In genomic region chr4:133483600-133484246, GRCh38 we compare ENCODE assay signal across 9 cellular contexts.
DNase-seq lines count a peak whose midpoint lies in the region; ATAC-seq, FAIRE-seq and TF ChIP-seq lines count a peak whose summit lies in the region.
"Had no signal": no experiment of that assay in that cellular context is flagged by ENCODE, and none has a peak within 500 bp of the region (broad histone marks: within the 10 kb centered on the region; RNA-seq: fewer than 3 reads in every experiment).

No MANE protein-coding gene starts in this region.

- in situ Hi-C loops in astrocyte of the cerebellum (cut with HindIII; ENCODE audit: low sequenced_read_pairs) = no loop called here

- no peaks in the 10 kb centered on the region for H3K4me1 ChIP-seq in liver (ENCODE audit: control insufficient read depth in 4 of 4, insufficient read depth in 4 of 4, low read length in 3 of 4)

- no peak overlapping the region for H3K27ac ChIP-seq in liver (ENCODE audit: low read depth in 1 of 2, low read length in 2 of 2)

- peaks cover 12% of the 10 kb centered on the region for H3K9me3 Mint-ChIP-seq in activated T-helper 17 cell treated with anti-CD3 and anti-CD28 coated beads, Interleukin-2, amount 50 U/mL, for 72 hours
- peaks cover 2% of the 10 kb centered on the region for H3K9me3 Mint-ChIP-seq in activated CD4-positive, alpha-beta T cell treated with anti-CD3 and anti-CD28 coated beads, Interleukin-2, amount 10 ng/mL, durations not matched to agents 7 days and 5 days

- peak; percentile 57 to 69 for TF ChIP-seq RAD21 in liver (IDR thresholded peaks at IDR 0.05)

- 44% methylated on average over 4 of the region's 4 CpGs for whole genome bisulfite sequencing in liver

- peak; percentile 32 for FAIRE-seq in D721Med (lab: Jason Lieb, UNC)

- no peaks in the 10 kb centered on the region for H3K4me1 Mint-ChIP-seq in activated T-helper 17 cell treated with anti-CD3 and anti-CD28 coated beads, Interleukin-2, amount 50 U/mL, for 72 hours
- H3K4me1 Mint-ChIP-seq in activated CD4-positive, alpha-beta T cell treated with anti-CD3 and anti-CD28 coated beads, Interleukin-2, amount 10 ng/mL, durations not matched to agents 7 days and 5 days = no peaks in the 10 kb centered on the region

- H3K4me3 Mint-ChIP-seq in activated T-helper 17 cell treated with anti-CD3 and anti-CD28 coated beads, Interleukin-2, amount 50 U/mL, for 72 hours = no peak overlapping the region
- no peak overlapping the region for H3K4me3 Mint-ChIP-seq in activated CD4-positive, alpha-beta T cell treated with anti-CD3 and anti-CD28 coated beads, Interleukin-2, amount 10 ng/mL, durations not matched to agents 7 days and 5 days
- H3K4me3 Mint-ChIP-seq: activated CD4-positive, alpha-beta memory T cell treated with anti-CD3 and anti-CD28 coated beads for 36 hours had no signal

- POLR2A ChIA-PET in activated CD4-positive, alpha-beta T cell treated with anti-CD3 and anti-CD28 coated beads, Interleukin-2, amount 10 ng/mL, durations not matched to agents 7 days and 5 days (lab: Charles Lee) = no interaction called here

- H3K27me3 Mint-ChIP-seq in activated T-helper 17 cell treated with anti-CD3 and anti-CD28 coated beads, Interleukin-2, amount 50 U/mL, for 72 hours = no peaks in the 10 kb centered on the region
- no peaks in the 10 kb centered on the region for H3K27me3 Mint-ChIP-seq in activated CD4-positive, alpha-beta T cell treated with anti-CD3 and anti-CD28 coated beads, Interleukin-2, amount 10 ng/mL, durations not matched to agents 7 days and 5 days
- H3K27me3 Mint-ChIP-seq: activated CD4-positive, alpha-beta memory T cell treated with anti-CD3 and anti-CD28 coated beads for 36 hours had no signal

- CTCF ChIA-PET in activated CD4-positive, alpha-beta T cell treated with anti-CD3 and anti-CD28 coated beads, Interleukin-2, amount 10 ng/mL, durations not matched to agents 7 days and 5 days (lab: Charles Lee) = no interaction called here

- no peaks in the 10 kb centered on the region for H3K27me3 ChIP-seq in liver (ENCODE audit: control insufficient read depth in 4 of 4, insufficient read depth in 4 of 4, low read length in 3 of 4)

- H3K4me3 ChIP-seq in astrocyte of the cerebellum (ENCODE audit: low read depth, low read length) (no peak overlapping the region), liver (ENCODE audit: low read depth in 1 of 3, low read length in 3 of 3) (no peak overlapping the region)

- H3K9me3 ChIP-seq in liver (ENCODE audit: control insufficient read depth in 4 of 4, low read length in 3 of 4) = no peaks in the 10 kb centered on the region

- no peak for DNase-seq in D721Med (ENCODE audit: insufficient read length, low spot score)
- peak; percentile 21 to 52 for DNase-seq in Kasumi-1 (lab: John Stamatoyannopoulos, UW)
- peak; percentile 11 for DNase-seq in astrocyte of the cerebellum (ENCODE audit: low read depth)
- no peak for DNase-seq in activated CD4-positive, alpha-beta T cell treated with anti-CD3 and anti-CD28 coated beads, Interleukin-2, amount 10 ng/mL, durations not matched to agents 7 days and 5 days
- DNase-seq: activated CD4-positive, alpha-beta memory T cell treated with anti-CD3 and anti-CD28 coated beads for 36 hours had no signal

- no peak overlapping the region for H3K9ac ChIP-seq in liver (ENCODE audit: low read depth in 1 of 2, low read length in 2 of 2)

- ATAC-seq in HG02870 (IDR thresholded peaks at IDR 0.05; ENCODE audit: unreplicated experiment) (no peak), GM18907 (IDR thresholded peaks at IDR 0.05; ENCODE audit: unreplicated experiment) (no peak)
- no peak for ATAC-seq in activated T-helper 17 cell treated with anti-CD3 and anti-CD28 coated beads, Interleukin-2, amount 50 U/mL, for 72 hours (replicated peaks)

- no peaks in the 10 kb centered on the region for H3K36me3 ChIP-seq in liver (ENCODE audit: control insufficient read depth in 4 of 4, insufficient read depth in 3 of 4, low read depth in 1 of 4, low read length in 3 of 4)

- peak; percentile 37 for TF ChIP-seq CTCF in D721Med (IDR thresholded peaks at IDR 0.05; ENCODE audit: insufficient read depth, missing control alignments)
- peak; percentile 52 for TF ChIP-seq CTCF in astrocyte of the cerebellum (IDR thresholded peaks at IDR 0.05; ENCODE audit: low read depth, low read length, missing control alignments)
- peak; percentile 31 for TF ChIP-seq CTCF in liver (IDR thresholded peaks at IDR 0.05; ENCODE audit: low read depth, low read length, missing input control)

- H3K27ac Mint-ChIP-seq in activated T-helper 17 cell treated with anti-CD3 and anti-CD28 coated beads, Interleukin-2, amount 50 U/mL, for 72 hours = no peak overlapping the region
- no peak overlapping the region for H3K27ac Mint-ChIP-seq in activated CD4-positive, alpha-beta T cell treated with anti-CD3 and anti-CD28 coated beads, Interleukin-2, amount 10 ng/mL, durations not matched to agents 7 days and 5 days
- H3K27ac Mint-ChIP-seq: activated CD4-positive, alpha-beta memory T cell treated with anti-CD3 and anti-CD28 coated beads for 36 hours had no signal

- H3K36me3 Mint-ChIP-seq in activated T-helper 17 cell treated with anti-CD3 and anti-CD28 coated beads, Interleukin-2, amount 50 U/mL, for 72 hours (ENCODE audit: low read depth) = no peaks in the 10 kb centered on the region
- H3K36me3 Mint-ChIP-seq in activated CD4-positive, alpha-beta T cell treated with anti-CD3 and anti-CD28 coated beads, Interleukin-2, amount 10 ng/mL, durations not matched to agents 7 days and 5 days (ENCODE audit: low read depth) = no peaks in the 10 kb centered on the region
- H3K36me3 Mint-ChIP-seq: activated CD4-positive, alpha-beta memory T cell treated with anti-CD3 and anti-CD28 coated beads for 36 hours had no signal

TF ChIP-seq in liver, 16 proteins besides CTCF, POLR2A, EP300 and RAD21:
- no peak for TF ChIP-seq REST (IDR thresholded peaks at IDR 0.05)
- no peak for TF ChIP-seq RXRA (IDR thresholded peaks at IDR 0.05)
- no peak for TF ChIP-seq HNF4G (IDR thresholded peaks at IDR 0.05)
- TF ChIP-seq MAX (IDR thresholded peaks at IDR 0.05) = no peak
- TF ChIP-seq ZBTB33 (IDR thresholded peaks at IDR 0.05) = no peak
- no peak for TF ChIP-seq YY1 (IDR thresholded peaks at IDR 0.05)
- TF ChIP-seq GABPA (IDR thresholded peaks at IDR 0.05 in 1 of 2, conservative IDR thresholded peaks at IDR 0.05 in 1 of 2) = no peak
- TF ChIP-seq TAF1 (conservative IDR thresholded peaks at IDR 0.05) = no peak
- no peak for TF ChIP-seq FOXA2 (IDR thresholded peaks at IDR 0.05)
TF ChIP-seq in liver: peak in this region for 0.

Comparison
In these comparisons a context has a peak if more than half of its experiments do, and no peak if none do; other contexts are left out.
1. DNase-seq: peak in Kasumi-1 (2 of 2) and astrocyte of the cerebellum (single experiment); none in D721Med (single experiment) and activated CD4-positive, alpha-beta T cell treated with anti-CD3 and anti-CD28 coated beads, Interleukin-2, amount 10 ng/mL, durations not matched to agents 7 days and 5 days (single experiment).
2. Peak in every context shown above with its lines, with median percentiles within 50 percentile points of each other: CTCF ChIP-seq.